28 cellular contexts compared by ENCODE assay signal in genomic region chr11:103210543-103210942, GRCh38.
"Had no signal": no experiment of that assay in that cellular context is flagged by ENCODE, and none has a peak within 500 bp of the region (broad histone marks: within the 10 kb centered on the region; RNA-seq: fewer than 3 reads in every experiment).

No MANE protein-coding gene starts in this region.

- H3K36me3 ChIP-seq: colonic mucosa, prostate gland, right atrium auricular region, thyroid gland had no signal

- H3K27ac ChIP-seq: colonic mucosa, esophagus squamous epithelium, lower lobe of right lung, neural progenitor cell, parathyroid adenoma, prostate gland, right atrium auricular region, stomach, thyroid gland, vagina had no signal

- H3K27me3 ChIP-seq: colonic mucosa, esophagus squamous epithelium, neural progenitor cell, right atrium auricular region, stomach, thyroid gland, vagina had no signal

- DNase-seq: colonic mucosa; effector CD8-positive, alpha-beta T cell; endodermal cell; erythroblast; esophagus squamous epithelium; foreskin melanocyte; glutamatergic neuron; hypothalamus; immature natural killer cell; islet precursor cell; kidney glomerular epithelial cell; left colon; left ventricle myocardium superior; lower lobe of right lung; naive B cell; stimulated activated CD4-positive, alpha-beta T cell treated with anti-CD3 and anti-CD28 coated beads, Interleukin-2, amount 100 ng/mL, for 24 hours; stimulated activated CD4-positive, alpha-beta T cell treated with anti-CD3 and anti-CD28 coated beads, Interleukin-4, amount 100 ng/mL, for 24 hours; stimulated activated naive CD4-positive, alpha-beta T cell treated with Interleukin-2 at 50 U/mL for 16 hours; stomach; thyroid gland; trophoblast cell had no signal

- H3K79me2 ChIP-seq: parathyroid adenoma had no signal

- H3K9me3 ChIP-seq: colonic mucosa, esophagus squamous epithelium, lower lobe of right lung, prostate gland, right atrium auricular region, stomach, thyroid gland, vagina had no signal

- H2AFZ ChIP-seq: neural progenitor cell, parathyroid adenoma had no signal

- ATAC-seq: left colon; left ventricle myocardium superior; lower lobe of right lung; sciatic nerve; stimulated activated effector memory CD8-positive, alpha-beta T cell treated with anti-CD3 and anti-CD28 coated beads, Interleukin-12 subunit alpha, Interleukin-12 subunit beta, amount 100 ng/mL, for 72 hours had no signal

- H3K4me3 ChIP-seq: colonic mucosa, esophagus squamous epithelium, lower lobe of right lung, neural progenitor cell, prostate gland, right atrium auricular region, stomach, thyroid gland, vagina had no signal

- H3K9ac ChIP-seq: neural progenitor cell, parathyroid adenoma had no signal

- H3K4me2 ChIP-seq: neural progenitor cell had no signal

- H3K4me1 ChIP-seq: colonic mucosa, esophagus squamous epithelium, lower lobe of right lung, neural progenitor cell, parathyroid adenoma, prostate gland, right atrium auricular region, stomach, thyroid gland, vagina had no signal
